12 cellular contexts compared by ENCODE assay signal in genomic region chr9:14180077-14180941, GRCh38.
DNase-seq lines count a peak whose midpoint lies in the region; ATAC-seq and TF ChIP-seq lines count a peak whose summit lies in the region.
"Had no signal": no experiment of that assay in that cellular context is flagged by ENCODE, and none has a peak within 500 bp of the region (broad histone marks: within the 10 kb centered on the region; RNA-seq: fewer than 3 reads in every experiment).

No MANE protein-coding gene starts in this region.

- H3K27ac ChIP-seq in duodenal mucosa (ENCODE audit: low read depth, low read length) (peak overlapping the region; percentile 35), tibial nerve (peak overlapping the region in 3 of 4 donors; percentile 0 to 76 (median 69)), SK-N-SH (ENCODE audit: low read depth in 2 of 2, low read length in 1 of 2) (no peak overlapping the region)

- H3K27me3 Mint-ChIP-seq in activated CD4-positive, alpha-beta T cell treated with anti-CD3 and anti-CD28 coated beads, Interleukin-2, amount 10 ng/mL, durations not matched to agents 7 days and 5 days, result no peaks in the 10 kb centered on the region

- no peaks in the 10 kb centered on the region for H3K4me1 Mint-ChIP-seq in activated CD4-positive, alpha-beta T cell treated with anti-CD3 and anti-CD28 coated beads, Interleukin-2, amount 10 ng/mL, durations not matched to agents 7 days and 5 days

- TF ChIP-seq CTCF in mucosa of descending colon (IDR thresholded peaks at IDR 0.05) (no peak), tibial nerve (IDR thresholded peaks at IDR 0.05) (no peak), GM13976 (IDR thresholded peaks at IDR 0.05; ENCODE audit: borderline replicate concordance, control extremely low read depth, extremely low read depth, insufficient read depth, missing control alignments) (no peak), SK-N-SH (IDR thresholded peaks at IDR 0.05) (no peak)

- peaks cover 19% of the 10 kb centered on the region; the same call in 1 of the 2 replicates for H3K79me2 ChIP-seq in SK-N-SH (ENCODE audit: insufficient read depth)

- intact Hi-C loops in mucosa of descending colon (cut with DNase I, micrococcal nuclease), result no loop called here

- H3K4me2 ChIP-seq in SK-N-SH, result no peak overlapping the region

- in situ Hi-C loops in GM13976 (cut with MboI; ENCODE audit: low sequenced_read_pairs, unreplicated experiment), result no loop called here

- H3K27me3 ChIP-seq in duodenal mucosa (ENCODE audit: control insufficient read depth in 1 of 2, insufficient read depth in 2 of 2, low read length in 2 of 2), result no peaks in the 10 kb centered on the region
- no peaks in the 10 kb centered on the region for H3K27me3 ChIP-seq in tibial nerve
- H3K27me3 ChIP-seq in SK-N-SH (ENCODE audit: insufficient read depth), result no peaks in the 10 kb centered on the region

- POLR2A ChIA-PET in SK-N-SH (lab: Yijun Ruan, JAX), result interaction anchor here (0.6 kb wide), 1 partner anchor 65 kb away, joined by 5 read pairs; no protein-coding TSS in a partner anchor
- POLR2A ChIA-PET in activated CD4-positive, alpha-beta T cell treated with anti-CD3 and anti-CD28 coated beads, Interleukin-2, amount 10 ng/mL, durations not matched to agents 7 days and 5 days (lab: Charles Lee), result no interaction called here

- CTCF ChIA-PET in SK-N-SH (lab: Yijun Ruan, JAX), result no interaction called here
- CTCF ChIA-PET in activated CD4-positive, alpha-beta T cell treated with anti-CD3 and anti-CD28 coated beads, Interleukin-2, amount 10 ng/mL, durations not matched to agents 7 days and 5 days (lab: Charles Lee), result no interaction called here

- H3K4me3 ChIP-seq in duodenal mucosa (ENCODE audit: low read depth in 1 of 2, low read length in 2 of 2), result peak overlapping the region; percentile 25 to 29
- no peak overlapping the region for H3K4me3 ChIP-seq in mucosa of descending colon
- peak overlapping the region in 1 of 4 donors; percentile 6 for H3K4me3 ChIP-seq in tibial nerve
- H3K4me3 ChIP-seq in SK-N-SH (ENCODE audit: low read depth in 2 of 2, low read length in 1 of 2), result no peak overlapping the region

- H3K4me3 Mint-ChIP-seq in activated CD4-positive, alpha-beta T cell treated with anti-CD3 and anti-CD28 coated beads, Interleukin-2, amount 10 ng/mL, durations not matched to agents 7 days and 5 days, result no peak overlapping the region
- H3K4me3 Mint-ChIP-seq: T-helper 1 cell treated with Interleukin-12 subunit alpha and Interleukin-12 subunit beta and Interleukin-4 antibody, amounts not matched to agents 30 μg/mL and 1 μg/mL, for 36 hours had no signal

- no peak for TF ChIP-seq RAD21 in SK-N-SH (IDR thresholded peaks at IDR 0.05; ENCODE audit: low read length)

- WGBS in tibial nerve, 2 donors, result 47 to 62% methylated on average over 11 of the region's 11 CpGs
- 91% methylated on average over 11 of the region's 11 CpGs for WGBS in SK-N-SH (ENCODE audit: low lambda C conversion rate)

- DNase-seq in NCI-H345 (lab: John Stamatoyannopoulos, UW) (peak; percentile 62), mucosa of descending colon (peak; percentile 38 to 59 (median 48)), tibial nerve (ENCODE audit: low spot score in 2 of 2) (peak in 1 of 2 donors; percentile 35), GM13976 (ENCODE audit: low spot score) (no peak), UCSD-AML1 (lab: John Stamatoyannopoulos, UW; ENCODE audit: unreplicated experiment) (no peak), SK-N-SH (no peak)
- no peak for DNase-seq in activated CD4-positive, alpha-beta T cell treated with anti-CD3 and anti-CD28 coated beads, Interleukin-2, amount 10 ng/mL, durations not matched to agents 7 days and 5 days
- DNase-seq: cortex of kidney; DMS79; stimulated activated naive CD4-positive, alpha-beta T cell treated with Interleukin-2 at 50 U/mL for 16 hours had no signal

- no peaks in the 10 kb centered on the region for H4K20me1 ChIP-seq in SK-N-SH (ENCODE audit: insufficient read depth)

- H3K27ac Mint-ChIP-seq in activated CD4-positive, alpha-beta T cell treated with anti-CD3 and anti-CD28 coated beads, Interleukin-2, amount 10 ng/mL, durations not matched to agents 7 days and 5 days, result no peak overlapping the region
- H3K27ac Mint-ChIP-seq: T-helper 1 cell treated with Interleukin-12 subunit alpha and Interleukin-12 subunit beta and Interleukin-4 antibody, amounts not matched to agents 30 μg/mL and 1 μg/mL, for 36 hours had no signal

- H3K36me3 Mint-ChIP-seq in activated CD4-positive, alpha-beta T cell treated with anti-CD3 and anti-CD28 coated beads, Interleukin-2, amount 10 ng/mL, durations not matched to agents 7 days and 5 days (ENCODE audit: low read depth), result no peaks in the 10 kb centered on the region

- H3K9ac ChIP-seq in duodenal mucosa (ENCODE audit: low read depth in 1 of 2, low read length in 2 of 2), result peak overlapping the region in 1 of 2 donors; percentile 37
- no peak overlapping the region for H3K9ac ChIP-seq in SK-N-SH

- H3F3A ChIP-seq in SK-N-SH (replicated peaks; ENCODE audit: insufficient read depth), result no peaks in the 10 kb centered on the region

- H3K9me3 ChIP-seq in duodenal mucosa (ENCODE audit: control insufficient read depth in 1 of 2, low read length in 2 of 2), result no peaks in the 10 kb centered on the region
- no peaks in the 10 kb centered on the region for H3K9me3 ChIP-seq in mucosa of descending colon
- no peaks in the 10 kb centered on the region for H3K9me3 ChIP-seq in tibial nerve
- no peaks in the 10 kb centered on the region for H3K9me3 ChIP-seq in SK-N-SH

- H3K9me3 Mint-ChIP-seq in activated CD4-positive, alpha-beta T cell treated with anti-CD3 and anti-CD28 coated beads, Interleukin-2, amount 10 ng/mL, durations not matched to agents 7 days and 5 days, result no peaks in the 10 kb centered on the region
- H3K9me3 Mint-ChIP-seq: T-helper 1 cell treated with Interleukin-12 subunit alpha and Interleukin-12 subunit beta and Interleukin-4 antibody, amounts not matched to agents 30 μg/mL and 1 μg/mL, for 36 hours had no signal

- no peak overlapping the region for H2AFZ ChIP-seq in SK-N-SH (ENCODE audit: low read depth)

- H3K9me2 ChIP-seq in SK-N-SH, result no peaks in the 10 kb centered on the region

- H3K4me1 ChIP-seq in duodenal mucosa (ENCODE audit: control insufficient read depth in 1 of 2, insufficient read depth in 2 of 2, low read length in 2 of 2), result peaks cover 14 to 23% of the 10 kb centered on the region in 2 donors
- H3K4me1 ChIP-seq in mucosa of descending colon (ENCODE audit: low read depth), result peaks cover 15% of the 10 kb centered on the region
- H3K4me1 ChIP-seq in tibial nerve, result peaks cover 0 to 48% (median 22%) of the 10 kb centered on the region in 4 donors
- peaks cover 2 to 16% of the 10 kb centered on the region in 2 experiments; a peak in 3 of 4 replicates for H3K4me1 ChIP-seq in SK-N-SH (ENCODE audit: control insufficient read depth in 1 of 2, insufficient read depth in 2 of 2, low read depth in 1 of 2, low read length in 1 of 2)

- TF ChIP-seq EP300 in tibial nerve (IDR thresholded peaks at IDR 0.05) (no peak), SK-N-SH (IDR thresholded peaks at IDR 0.05; ENCODE audit: borderline replicate concordance in 1 of 2, low read depth in 1 of 2, low read length in 1 of 2) (no peak)

- TF ChIP-seq POLR2A in tibial nerve (IDR thresholded peaks at IDR 0.05), result no peak

- peak; percentile 60 for ATAC-seq in mucosa of descending colon

- H3K36me3 ChIP-seq in duodenal mucosa (ENCODE audit: control insufficient read depth in 1 of 2, insufficient read depth in 2 of 2, low read length in 2 of 2), result no peaks in the 10 kb centered on the region
- H3K36me3 ChIP-seq in mucosa of descending colon (ENCODE audit: low read depth), result no peaks in the 10 kb centered on the region
- H3K36me3 ChIP-seq in tibial nerve, result no peaks in the 10 kb centered on the region
- peaks cover 8 to 25% of the 10 kb centered on the region in 2 experiments for H3K36me3 ChIP-seq in SK-N-SH (replicated peaks in 1 of 2; ENCODE audit: control insufficient read depth in 1 of 2, insufficient read depth in 2 of 2, low read length in 1 of 2)

TF ChIP-seq in SK-N-SH, 30 proteins besides CTCF, POLR2A, EP300 and RAD21:
- TF ChIP-seq, protein P1, sequence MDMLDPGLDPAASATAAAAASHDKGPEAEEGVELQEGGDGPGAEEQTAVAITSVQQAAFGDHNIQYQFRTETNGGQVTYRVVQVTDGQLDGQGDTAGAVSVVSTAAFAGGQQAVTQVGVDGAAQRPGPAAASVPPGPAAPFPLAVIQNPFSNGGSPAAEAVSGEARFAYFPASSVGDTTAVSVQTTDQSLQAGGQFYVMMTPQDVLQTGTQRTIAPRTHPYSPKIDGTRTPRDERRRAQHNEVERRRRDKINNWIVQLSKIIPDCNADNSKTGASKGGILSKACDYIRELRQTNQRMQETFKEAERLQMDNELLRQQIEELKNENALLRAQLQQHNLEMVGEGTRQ (IDR thresholded peaks at IDR 0.05; ENCODE audit: borderline replicate concordance, low read depth, low read length), result no peak
- no peak for TF ChIP-seq JUND (IDR thresholded peaks at IDR 0.05)

Comparison
In these comparisons a context has a peak if more than half of its experiments do, and no peak if none do; other contexts are left out.
1. DNase-seq: peak in NCI-H345 (single experiment) and mucosa of descending colon (3 of 3); none in GM13976 (single experiment), UCSD-AML1 (single experiment), SK-N-SH (single experiment) and activated CD4-positive, alpha-beta T cell treated with anti-CD3 and anti-CD28 coated beads, Interleukin-2, amount 10 ng/mL, durations not matched to agents 7 days and 5 days (single experiment).
2. H3K27ac ChIP-seq: peak in duodenal mucosa (single experiment) and tibial nerve (3 of 4); none in SK-N-SH (0 of 2).
3. H3K4me3 ChIP-seq: peak in duodenal mucosa (2 of 2); none in mucosa of descending colon (single experiment) and SK-N-SH (0 of 2).